Comparison of ENCODE assay signal across 1 cellular context in the genomic region with DNA sequence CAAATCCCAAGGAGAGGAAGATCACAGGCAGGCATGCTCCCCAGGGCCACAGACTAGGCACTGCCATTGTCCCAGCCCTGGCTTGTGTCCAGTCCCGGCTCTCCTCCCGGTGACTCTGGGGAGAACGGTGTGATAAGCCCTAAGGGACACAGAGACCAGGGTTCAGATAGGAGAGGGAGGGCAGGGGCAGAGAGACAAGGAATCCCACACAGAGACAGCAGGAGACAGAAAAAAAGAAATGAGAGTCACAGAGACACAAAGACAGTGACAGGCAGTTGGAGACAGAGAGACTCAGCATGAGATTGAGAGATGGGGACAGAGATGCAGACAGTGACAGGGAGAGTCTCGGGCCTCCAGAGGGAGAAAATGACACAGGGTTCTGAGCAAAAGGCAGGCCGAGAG.
TF ChIP-seq lines count a peak whose summit lies in the region.

No MANE protein-coding gene starts in this region.

TF ChIP-seq in HepG2, 621 proteins besides CTCF, POLR2A, EP300 and RAD21:
- TF ChIP-seq, protein P1, sequence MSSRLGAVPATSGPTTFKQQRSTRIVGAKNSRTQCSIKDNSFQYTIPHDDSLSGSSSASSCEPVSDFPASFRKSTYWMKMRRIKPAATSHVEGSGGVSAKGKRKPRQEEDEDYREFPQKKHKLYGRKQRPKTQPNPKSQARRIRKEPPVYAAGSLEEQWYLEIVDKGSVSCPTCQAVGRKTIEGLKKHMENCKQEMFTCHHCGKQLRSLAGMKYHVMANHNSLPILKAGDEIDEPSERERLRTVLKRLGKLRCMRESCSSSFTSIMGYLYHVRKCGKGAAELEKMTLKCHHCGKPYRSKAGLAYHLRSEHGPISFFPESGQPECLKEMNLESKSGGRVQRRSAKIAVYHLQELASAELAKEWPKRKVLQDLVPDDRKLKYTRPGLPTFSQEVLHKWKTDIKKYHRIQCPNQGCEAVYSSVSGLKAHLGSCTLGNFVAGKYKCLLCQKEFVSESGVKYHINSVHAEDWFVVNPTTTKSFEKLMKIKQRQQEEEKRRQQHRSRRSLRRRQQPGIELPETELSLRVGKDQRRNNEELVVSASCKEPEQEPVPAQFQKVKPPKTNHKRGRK (CRISPR knock-in tag; IDR thresholded peaks at IDR 0.05) = no peak
- TF ChIP-seq, protein P2, sequence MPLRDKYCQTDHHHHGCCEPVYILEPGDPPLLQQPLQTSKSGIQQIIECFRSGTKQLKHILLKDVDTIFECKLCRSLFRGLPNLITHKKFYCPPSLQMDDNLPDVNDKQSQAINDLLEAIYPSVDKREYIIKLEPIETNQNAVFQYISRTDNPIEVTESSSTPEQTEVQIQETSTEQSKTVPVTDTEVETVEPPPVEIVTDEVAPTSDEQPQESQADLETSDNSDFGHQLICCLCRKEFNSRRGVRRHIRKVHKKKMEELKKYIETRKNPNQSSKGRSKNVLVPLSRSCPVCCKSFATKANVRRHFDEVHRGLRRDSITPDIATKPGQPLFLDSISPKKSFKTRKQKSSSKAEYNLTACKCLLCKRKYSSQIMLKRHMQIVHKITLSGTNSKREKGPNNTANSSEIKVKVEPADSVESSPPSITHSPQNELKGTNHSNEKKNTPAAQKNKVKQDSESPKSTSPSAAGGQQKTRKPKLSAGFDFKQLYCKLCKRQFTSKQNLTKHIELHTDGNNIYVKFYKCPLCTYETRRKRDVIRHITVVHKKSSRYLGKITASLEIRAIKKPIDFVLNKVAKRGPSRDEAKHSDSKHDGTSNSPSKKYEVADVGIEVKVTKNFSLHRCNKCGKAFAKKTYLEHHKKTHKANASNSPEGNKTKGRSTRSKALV (CRISPR knock-in tag; IDR thresholded peaks at IDR 0.05) = no peak
- TF ChIP-seq PRPF4 (IDR thresholded peaks at IDR 0.05; ENCODE audit: low read depth, low read length, poor library complexity, severe bottlenecking) (no peak), THYN1 (CRISPR knock-in tag; IDR thresholded peaks at IDR 0.05; ENCODE audit: borderline replicate concordance, low read depth) (no peak), MBD4 (IDR thresholded peaks at IDR 0.05; ENCODE audit: borderline replicate concordance, low read length) (no peak), RCOR2 (CRISPR knock-in tag; IDR thresholded peaks at IDR 0.05) (no peak), ZNF749 (CRISPR knock-in tag; IDR thresholded peaks at IDR 0.05; ENCODE audit: borderline replicate concordance) (no peak), ATF7-NPFF (CRISPR knock-in tag; IDR thresholded peaks at IDR 0.05; ENCODE audit: low read depth) (no peak)
- TF ChIP-seq, protein P3, sequence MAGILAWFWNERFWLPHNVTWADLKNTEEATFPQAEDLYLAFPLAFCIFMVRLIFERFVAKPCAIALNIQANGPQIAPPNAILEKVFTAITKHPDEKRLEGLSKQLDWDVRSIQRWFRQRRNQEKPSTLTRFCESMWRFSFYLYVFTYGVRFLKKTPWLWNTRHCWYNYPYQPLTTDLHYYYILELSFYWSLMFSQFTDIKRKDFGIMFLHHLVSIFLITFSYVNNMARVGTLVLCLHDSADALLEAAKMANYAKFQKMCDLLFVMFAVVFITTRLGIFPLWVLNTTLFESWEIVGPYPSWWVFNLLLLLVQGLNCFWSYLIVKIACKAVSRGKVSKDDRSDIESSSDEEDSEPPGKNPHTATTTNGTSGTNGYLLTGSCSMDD (CRISPR knock-in tag; IDR thresholded peaks at IDR 0.05) = no peak
- TF ChIP-seq, protein P4, sequence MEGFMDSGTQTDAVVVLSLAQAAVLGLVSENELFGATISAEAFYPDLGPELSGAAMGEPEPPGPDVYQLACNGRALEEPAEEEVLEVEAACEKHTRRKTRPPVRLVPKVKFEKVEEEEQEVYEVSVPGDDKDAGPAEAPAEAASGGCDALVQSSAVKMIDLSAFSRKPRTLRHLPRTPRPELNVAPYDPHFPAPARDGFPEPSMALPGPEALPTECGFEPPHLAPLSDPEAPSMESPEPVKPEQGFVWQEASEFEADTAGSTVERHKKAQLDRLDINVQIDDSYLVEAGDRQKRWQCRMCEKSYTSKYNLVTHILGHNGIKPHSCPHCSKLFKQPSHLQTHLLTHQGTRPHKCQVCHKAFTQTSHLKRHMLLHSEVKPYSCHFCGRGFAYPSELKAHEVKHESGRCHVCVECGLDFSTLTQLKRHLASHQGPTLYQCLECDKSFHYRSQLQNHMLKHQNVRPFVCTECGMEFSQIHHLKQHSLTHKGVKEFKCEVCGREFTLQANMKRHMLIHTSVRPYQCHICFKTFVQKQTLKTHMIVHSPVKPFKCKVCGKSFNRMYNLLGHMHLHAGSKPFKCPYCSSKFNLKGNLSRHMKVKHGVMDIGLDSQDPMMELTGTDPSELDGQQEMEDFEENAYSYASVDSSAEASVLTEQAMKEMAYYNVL (CRISPR knock-in tag; IDR thresholded peaks at IDR 0.05; ENCODE audit: borderline replicate concordance) = no peak
- TF ChIP-seq, protein P5, sequence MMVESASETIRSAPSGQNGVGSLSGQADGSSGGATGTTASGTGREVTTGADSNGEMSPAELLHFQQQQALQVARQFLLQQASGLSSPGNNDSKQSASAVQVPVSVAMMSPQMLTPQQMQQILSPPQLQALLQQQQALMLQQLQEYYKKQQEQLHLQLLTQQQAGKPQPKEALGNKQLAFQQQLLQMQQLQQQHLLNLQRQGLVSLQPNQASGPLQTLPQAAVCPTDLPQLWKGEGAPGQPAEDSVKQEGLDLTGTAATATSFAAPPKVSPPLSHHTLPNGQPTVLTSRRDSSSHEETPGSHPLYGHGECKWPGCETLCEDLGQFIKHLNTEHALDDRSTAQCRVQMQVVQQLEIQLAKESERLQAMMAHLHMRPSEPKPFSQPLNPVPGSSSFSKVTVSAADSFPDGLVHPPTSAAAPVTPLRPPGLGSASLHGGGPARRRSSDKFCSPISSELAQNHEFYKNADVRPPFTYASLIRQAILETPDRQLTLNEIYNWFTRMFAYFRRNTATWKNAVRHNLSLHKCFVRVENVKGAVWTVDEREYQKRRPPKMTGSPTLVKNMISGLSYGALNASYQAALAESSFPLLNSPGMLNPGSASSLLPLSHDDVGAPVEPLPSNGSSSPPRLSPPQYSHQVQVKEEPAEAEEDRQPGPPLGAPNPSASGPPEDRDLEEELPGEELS (CRISPR knock-in tag; IDR thresholded peaks at IDR 0.05) = no peak
- TF ChIP-seq, protein P6, sequence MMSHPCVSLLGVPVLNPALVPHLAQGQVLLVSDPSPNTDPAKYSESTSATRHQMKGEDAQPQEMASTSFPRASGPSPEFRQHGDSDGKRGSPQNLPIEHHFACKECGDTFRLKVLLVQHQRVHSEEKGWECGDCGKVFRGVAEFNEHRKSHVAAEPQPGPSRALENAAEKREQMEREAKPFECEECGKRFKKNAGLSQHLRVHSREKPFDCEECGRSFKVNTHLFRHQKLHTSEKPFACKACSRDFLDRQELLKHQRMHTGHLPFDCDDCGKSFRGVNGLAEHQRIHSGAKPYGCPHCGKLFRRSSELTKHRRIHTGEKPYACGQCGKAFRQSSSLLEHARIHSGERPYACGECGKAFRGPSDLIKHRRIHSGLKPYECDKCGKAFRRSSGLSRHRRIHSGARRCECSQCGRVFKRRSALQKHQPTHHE (CRISPR knock-in tag; IDR thresholded peaks at IDR 0.05; ENCODE audit: borderline replicate concordance) = no peak
- TF ChIP-seq, protein P7, sequence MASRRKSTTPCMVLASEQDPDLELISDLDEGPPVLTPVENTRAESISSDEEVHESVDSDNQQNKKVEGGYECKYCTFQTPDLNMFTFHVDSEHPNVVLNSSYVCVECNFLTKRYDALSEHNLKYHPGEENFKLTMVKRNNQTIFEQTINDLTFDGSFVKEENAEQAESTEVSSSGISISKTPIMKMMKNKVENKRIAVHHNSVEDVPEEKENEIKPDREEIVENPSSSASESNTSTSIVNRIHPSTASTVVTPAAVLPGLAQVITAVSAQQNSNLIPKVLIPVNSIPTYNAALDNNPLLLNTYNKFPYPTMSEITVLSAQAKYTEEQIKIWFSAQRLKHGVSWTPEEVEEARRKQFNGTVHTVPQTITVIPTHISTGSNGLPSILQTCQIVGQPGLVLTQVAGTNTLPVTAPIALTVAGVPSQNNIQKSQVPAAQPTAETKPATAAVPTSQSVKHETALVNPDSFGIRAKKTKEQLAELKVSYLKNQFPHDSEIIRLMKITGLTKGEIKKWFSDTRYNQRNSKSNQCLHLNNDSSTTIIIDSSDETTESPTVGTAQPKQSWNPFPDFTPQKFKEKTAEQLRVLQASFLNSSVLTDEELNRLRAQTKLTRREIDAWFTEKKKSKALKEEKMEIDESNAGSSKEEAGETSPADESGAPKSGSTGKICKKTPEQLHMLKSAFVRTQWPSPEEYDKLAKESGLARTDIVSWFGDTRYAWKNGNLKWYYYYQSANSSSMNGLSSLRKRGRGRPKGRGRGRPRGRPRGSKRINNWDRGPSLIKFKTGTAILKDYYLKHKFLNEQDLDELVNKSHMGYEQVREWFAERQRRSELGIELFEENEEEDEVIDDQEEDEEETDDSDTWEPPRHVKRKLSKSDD (CRISPR knock-in tag; IDR thresholded peaks at IDR 0.05; ENCODE audit: low read depth) = no peak
- TF ChIP-seq, protein P8, sequence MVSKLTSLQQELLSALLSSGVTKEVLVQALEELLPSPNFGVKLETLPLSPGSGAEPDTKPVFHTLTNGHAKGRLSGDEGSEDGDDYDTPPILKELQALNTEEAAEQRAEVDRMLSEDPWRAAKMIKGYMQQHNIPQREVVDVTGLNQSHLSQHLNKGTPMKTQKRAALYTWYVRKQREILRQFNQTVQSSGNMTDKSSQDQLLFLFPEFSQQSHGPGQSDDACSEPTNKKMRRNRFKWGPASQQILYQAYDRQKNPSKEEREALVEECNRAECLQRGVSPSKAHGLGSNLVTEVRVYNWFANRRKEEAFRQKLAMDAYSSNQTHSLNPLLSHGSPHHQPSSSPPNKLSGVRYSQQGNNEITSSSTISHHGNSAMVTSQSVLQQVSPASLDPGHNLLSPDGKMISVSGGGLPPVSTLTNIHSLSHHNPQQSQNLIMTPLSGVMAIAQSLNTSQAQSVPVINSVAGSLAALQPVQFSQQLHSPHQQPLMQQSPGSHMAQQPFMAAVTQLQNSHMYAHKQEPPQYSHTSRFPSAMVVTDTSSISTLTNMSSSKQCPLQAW (CRISPR knock-in tag; IDR thresholded peaks at IDR 0.05) = no peak
- TF ChIP-seq, protein P9, sequence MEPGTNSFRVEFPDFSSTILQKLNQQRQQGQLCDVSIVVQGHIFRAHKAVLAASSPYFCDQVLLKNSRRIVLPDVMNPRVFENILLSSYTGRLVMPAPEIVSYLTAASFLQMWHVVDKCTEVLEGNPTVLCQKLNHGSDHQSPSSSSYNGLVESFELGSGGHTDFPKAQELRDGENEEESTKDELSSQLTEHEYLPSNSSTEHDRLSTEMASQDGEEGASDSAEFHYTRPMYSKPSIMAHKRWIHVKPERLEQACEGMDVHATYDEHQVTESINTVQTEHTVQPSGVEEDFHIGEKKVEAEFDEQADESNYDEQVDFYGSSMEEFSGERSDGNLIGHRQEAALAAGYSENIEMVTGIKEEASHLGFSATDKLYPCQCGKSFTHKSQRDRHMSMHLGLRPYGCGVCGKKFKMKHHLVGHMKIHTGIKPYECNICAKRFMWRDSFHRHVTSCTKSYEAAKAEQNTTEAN (CRISPR knock-in tag; conservative IDR thresholded peaks at IDR 0.05) = no peak
